Comparison of ENCODE assay signal across 14 cellular contexts in the genomic region with DNA sequence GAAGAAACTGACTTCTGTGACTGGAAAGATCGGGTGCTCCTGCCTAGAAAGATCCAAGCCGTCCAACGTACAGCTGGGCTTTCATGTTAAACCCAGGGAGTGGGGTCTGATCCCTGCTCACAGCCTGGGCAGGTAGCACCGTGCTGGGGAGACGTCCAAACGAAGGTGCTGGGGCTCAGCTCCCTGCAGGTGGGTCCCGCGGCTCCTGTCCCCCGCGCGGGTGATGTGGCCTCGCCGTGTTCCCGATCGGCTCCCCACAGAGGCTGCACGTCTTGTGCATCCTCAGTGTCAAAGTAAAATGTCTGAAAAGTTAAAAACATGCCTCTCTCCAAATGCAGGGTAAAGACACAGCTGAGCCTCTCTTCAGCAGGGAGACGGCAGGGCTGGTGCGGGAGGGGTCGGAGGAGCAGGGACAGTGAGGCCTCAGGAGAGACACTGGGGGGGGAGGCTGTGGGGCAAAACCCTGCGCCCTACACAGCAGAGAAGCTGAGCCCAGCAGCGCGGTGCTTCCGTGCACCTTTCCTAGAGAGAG. TPM values are rescaled to one million over a fixed set of nuclear protein-coding genes. Genes with fewer than 3 reads are reported as not detected.
DNase-seq lines count a peak whose midpoint lies in the region; ATAC-seq, FAIRE-seq and TF ChIP-seq lines count a peak whose summit lies in the region.
"Had no signal": no experiment of that assay in that cellular context is flagged by ENCODE, and none has a peak within 500 bp of the region (broad histone marks: within the 10 kb centered on the region; RNA-seq: fewer than 3 reads in every experiment).

No MANE protein-coding gene starts in this region.

- H3K14ac ChIP-seq in H1 (ENCODE audit: insufficient read length), result no peak overlapping the region

- FAIRE-seq in H1 (lab: Jason Lieb, UNC), result no peak
- FAIRE-seq: HepG2 had no signal

- H3K56ac ChIP-seq in H1 (replicated peaks; ENCODE audit: insufficient read length, low read depth, low read length), result no peak overlapping the region

- H3K9me3 Mint-ChIP-seq in activated naive CD4-positive, alpha-beta T cell treated with anti-CD3 and anti-CD28 coated beads, Interleukin-2, amount 50 U/mL, for 24 hours, result no peaks in the 10 kb centered on the region
- H3K9me3 Mint-ChIP-seq in osteocyte (ENCODE audit: unreplicated experiment), result peaks cover 7% of the 10 kb centered on the region

- H3K36me3 ChIP-seq in H1 (ENCODE audit: control insufficient read depth in 2 of 4, insufficient read depth in 4 of 4, low read length in 3 of 4), result no peaks in the 10 kb centered on the region
- no peaks in the 10 kb centered on the region for H3K36me3 ChIP-seq in upper lobe of left lung

- 91% methylated on average over 23 of the region's 23 CpGs; no CpG with 5 or more reads in 1 of the 2 experiments for WGBS in H1 (ENCODE audit: extremely low coverage in 1 of 2, insufficient coverage in 1 of 2, insufficient read length in 1 of 2, insufficient replicate concordance in 2 of 2, low coverage in 1 of 2, low lambda C conversion rate in 2 of 2, missing lambda C conversion rate in 1 of 2), 2 experiments
- WGBS in upper lobe of left lung, 2 donors, result 75 to 83% methylated on average over 10 to 23 of the region's 23 CpGs

- H4K20me1 ChIP-seq in H1 (replicated peaks in 1 of 2; ENCODE audit: control insufficient read depth in 1 of 2, insufficient read depth in 2 of 2, low read length in 2 of 2), result no peaks in the 10 kb centered on the region

- 0 out of 2 replicates have a peak overlapping the region, but pooled peaks have one; percentile 6 for H3K27ac ChIP-seq in H1 (ENCODE audit: low read depth, low read length)
- H3K27ac ChIP-seq in upper lobe of left lung, result peak overlapping the region; percentile 66 to 76 (median 72)

- TF ChIP-seq CTCF in H1 (IDR thresholded peaks at IDR 0.05; ENCODE audit: control extremely low read depth in 1 of 3, insufficient read depth in 1 of 3, low read depth in 1 of 3, low read length in 3 of 3) (no peak), osteocyte (IDR thresholded peaks at IDR 0.05) (no peak), upper lobe of left lung (IDR thresholded peaks at IDR 0.05) (no peak)

- TF ChIP-seq EP300 in H1 (IDR thresholded peaks at IDR 0.05; ENCODE audit: borderline replicate concordance in 1 of 2, low read depth in 2 of 2, low read length in 2 of 2), result no peak
- no peak for TF ChIP-seq EP300 in upper lobe of left lung (IDR thresholded peaks at IDR 0.05)

- H4K5ac ChIP-seq in H1 (ENCODE audit: insufficient read length, low read depth, low read length), result no peak overlapping the region

- H3K4me1 ChIP-seq in H1 (replicated peaks in 1 of 4; ENCODE audit: control insufficient read depth in 3 of 4, insufficient read depth in 4 of 4, low read length in 3 of 4) (peaks cover 0 to 3% (median 2%) of the 10 kb centered on the region in 4 experiments; a peak in 4 of 7 replicates), upper lobe of left lung (peaks cover 0 to 12% (median 8%) of the 10 kb centered on the region in 4 donors)

- no peak overlapping the region for H3K4ac ChIP-seq in H1 (replicated peaks; ENCODE audit: insufficient read length, low read depth, low read length)

- no peak overlapping the region for H2AFZ ChIP-seq in H1 (ENCODE audit: low read length)

- H2AK5ac ChIP-seq in H1 (ENCODE audit: low read depth, low read length), result no peak overlapping the region

- H3K4me2 ChIP-seq in H1 (ENCODE audit: insufficient read depth in 1 of 2, low read depth in 2 of 2, low read length in 2 of 2), result no peak overlapping the region; a peak in 1 of 4 replicates

- H3K4me3 ChIP-seq in H1 (ENCODE audit: extremely low read depth in 1 of 4, insufficient read depth in 2 of 4, low read depth in 3 of 4, low read length in 4 of 4) (no peak overlapping the region), upper lobe of left lung (no peak overlapping the region)

- H2BK5ac ChIP-seq in H1 (ENCODE audit: low read depth, low read length), result no peak overlapping the region

- H3K23ac ChIP-seq in H1 (ENCODE audit: insufficient read length), result no peak overlapping the region

- peak overlapping the region; percentile 83; the same call in 1 of the 2 replicates for H2BK20ac ChIP-seq in H1 (ENCODE audit: low read length)

- CTCF ChIA-PET in H1 (lab: Charles Lee; ENCODE audit: partially characterized antibody), result interaction anchor here (0.5 to 1.0 kb wide), 3 partner anchors 12 to 463 kb away, joined by 3 to 5 read pairs (median 3); no protein-coding TSS in a partner anchor

- no peaks in the 10 kb centered on the region for H3K79me2 ChIP-seq in H1 (ENCODE audit: control insufficient read depth in 1 of 2, insufficient read depth in 2 of 2, low read length in 2 of 2)

- H3K27me3 ChIP-seq in H1 (replicated peaks in 1 of 4; ENCODE audit: control insufficient read depth in 3 of 4, extremely low read depth in 1 of 4, insufficient read depth in 3 of 4, low read length in 3 of 4), result no peaks in the 10 kb centered on the region
- H3K27me3 ChIP-seq in upper lobe of left lung, result peaks cover 0 to 13% (median 0%) of the 10 kb centered on the region in 4 donors

- no peaks in the 10 kb centered on the region for H3K79me1 ChIP-seq in H1 (ENCODE audit: low read depth, low read length)

- TF ChIP-seq POLR2A in H1 (IDR thresholded peaks at IDR 0.05; ENCODE audit: control extremely low read depth in 1 of 2, low read depth in 2 of 2, low read length in 2 of 2) (no peak), upper lobe of left lung (IDR thresholded peaks at IDR 0.05) (no peak)

- no peak overlapping the region; the same call in 1 of the 2 replicates for H2BK15ac ChIP-seq in H1 (ENCODE audit: low read length)

- H4K8ac ChIP-seq in H1 (ENCODE audit: extremely low read depth, insufficient read depth, low read length), result peak overlapping the region; percentile 43; the same call in 1 of the 2 replicates

- POLR2A ChIA-PET in H1 (lab: Charles Lee; ENCODE audit: partially characterized antibody), result no interaction called here

- H3K9ac ChIP-seq in H1 (replicated peaks in 1 of 4; ENCODE audit: extremely low read depth in 1 of 4, low read depth in 3 of 4, low read length in 3 of 4), result no peak overlapping the region

- H3K27me3 Mint-ChIP-seq in activated naive CD4-positive, alpha-beta T cell treated with anti-CD3 and anti-CD28 coated beads, Interleukin-2, amount 50 U/mL, for 24 hours, result peaks cover 27% of the 10 kb centered on the region
- no peaks in the 10 kb centered on the region for H3K27me3 Mint-ChIP-seq in osteocyte (ENCODE audit: unreplicated experiment)

- H3K4me3 Mint-ChIP-seq in activated naive CD4-positive, alpha-beta T cell treated with anti-CD3 and anti-CD28 coated beads, Interleukin-2, amount 50 U/mL, for 24 hours, result peak overlapping the region; percentile 68
- H3K4me3 Mint-ChIP-seq in osteocyte (ENCODE audit: unreplicated experiment), result no peak overlapping the region
- H3K4me3 Mint-ChIP-seq: activated B cell treated with CpG ODN at 0.5 μM for 24 hours had no signal

- no peaks in the 10 kb centered on the region for H3K36me3 Mint-ChIP-seq in activated naive CD4-positive, alpha-beta T cell treated with anti-CD3 and anti-CD28 coated beads, Interleukin-2, amount 50 U/mL, for 24 hours
- H3K36me3 Mint-ChIP-seq in osteocyte (ENCODE audit: unreplicated experiment), result no peaks in the 10 kb centered on the region

- ATAC-seq in upper lobe of left lung (ENCODE audit: low FRiP score in 2 of 2) (no peak), GM18909 (IDR thresholded peaks at IDR 0.05; ENCODE audit: poor library complexity, unreplicated experiment) (no peak)
- ATAC-seq: HepG2 had no signal

- H2BK12ac ChIP-seq in H1 (ENCODE audit: low read depth, low read length), result peak overlapping the region; percentile 62; the same call in 1 of the 2 replicates

- H4K91ac ChIP-seq in H1 (replicated peaks; ENCODE audit: insufficient read length, low read length), result no peak overlapping the region

- H3K27ac Mint-ChIP-seq in activated naive CD4-positive, alpha-beta T cell treated with anti-CD3 and anti-CD28 coated beads, Interleukin-2, amount 50 U/mL, for 24 hours, result peak overlapping the region; percentile 68
- H3K27ac Mint-ChIP-seq in osteocyte (ENCODE audit: unreplicated experiment), result peak overlapping the region; percentile 97
- H3K27ac Mint-ChIP-seq: activated B cell treated with CpG ODN at 0.5 μM for 24 hours had no signal

- no peak overlapping the region for H2BK120ac ChIP-seq in H1 (replicated peaks; ENCODE audit: low read depth, low read length)

- DNase-seq in activated naive CD4-positive, alpha-beta T cell treated with anti-CD3 and anti-CD28 coated beads, Interleukin-2, amount 50 U/mL, for 16 hours, result no peak
- DNase-seq in H1 (ENCODE audit: low read depth in 1 of 2, low spot score in 2 of 2) (no peak), osteocyte (ENCODE audit: extremely low spot score, unreplicated experiment) (peak; percentile 78), upper lobe of left lung (no peak), OCI-M1 (lab: John Stamatoyannopoulos, UW) (no peak)
- DNase-seq in activated CD4-positive, CD25-positive, alpha-beta regulatory T cell (lab: John Stamatoyannopoulos, UW), result no peak
- DNase-seq: activated B cell treated with CpG ODN at 0.5 μM for 24 hours, DMS 273 treated with DMSO at 0.1 percent for 48 hours, HCEC 1CT, NCI-H146, NCI-H774 had no signal

- no peak overlapping the region for H3K18ac ChIP-seq in H1 (ENCODE audit: extremely low read depth, low read length)

- no peaks in the 10 kb centered on the region for H3K23me2 ChIP-seq in H1 (ENCODE audit: low read depth, low read length)

- H3K9me3 ChIP-seq in H1 (ENCODE audit: insufficient read depth in 2 of 2, low read depth in 1 of 2, low read length in 1 of 2) (peaks cover 23 to 29% of the 10 kb centered on the region in 2 experiments), upper lobe of left lung (peaks cover 0 to 1% (median 0%) of the 10 kb centered on the region in 4 donors)

- TF ChIP-seq RAD21 in H1 (IDR thresholded peaks at IDR 0.05 in 1 of 2, conservative IDR thresholded peaks at IDR 0.05 in 1 of 2; ENCODE audit: low read depth in 2 of 2, low read length in 2 of 2), result no peak

- H3K4me1 Mint-ChIP-seq in activated naive CD4-positive, alpha-beta T cell treated with anti-CD3 and anti-CD28 coated beads, Interleukin-2, amount 50 U/mL, for 24 hours, result peaks cover 25% of the 10 kb centered on the region
- H3K4me1 Mint-ChIP-seq in osteocyte (ENCODE audit: unreplicated experiment), result peaks cover 63% of the 10 kb centered on the region

TF ChIP-seq in H1, 55 proteins besides CTCF, POLR2A, EP300 and RAD21 (continues in another document):
- TF ChIP-seq BRCA1 (IDR thresholded peaks at IDR 0.05; ENCODE audit: low read depth, low read length), result no peak

RNA-seq across cellular contexts. Expression of gene COL6A2, which starts 40.1 kb away (rescaled TPM):
- total RNA-seq in H1 (2021; fragmentation: NEBNext Ultra II Directional; extraction: Animal tissue kit (Norgen Biotek cat#: 25700)), result 60.6 and 62.7 TPM in 2 replicates
- 60.1 and 79.2 TPM in 2 replicates for polyA plus RNA-seq in H1 (2011; rRNA removed)
- 60.4 TPM for polyA plus RNA-seq in H1 (2011; cell fraction: cytosol; rRNA removed)
- 219 TPM for polyA plus RNA-seq in H1 (2011; cell fraction: nucleus; rRNA removed)
- polyA plus RNA-seq in H1 (2012, experiment 1 of 2), result 38.8 to 78.4 TPM (median 69.6 TPM) in 4 replicates
- 41.6 TPM for polyA plus RNA-seq in H1 (2012, experiment 2 of 2)
- 99.7 TPM for polyA plus RNA-seq in H1 (2013, experiment 1 of 2)
- polyA plus RNA-seq in H1 (2013, experiment 2 of 2), result 84.9 TPM
- 14.9 and 16.7 TPM in 2 replicates for polyA minus RNA-seq in H1 (2011; rRNA and poly(A)+ RNA removed)
- polyA minus RNA-seq in H1 (2011; cell fraction: cytosol; rRNA and poly(A)+ RNA removed), result 30.5 TPM
- polyA minus RNA-seq in H1 (2011; cell fraction: nucleus; rRNA and poly(A)+ RNA removed), result 40.6 TPM
- total RNA-seq in osteocyte, result 1,821 and 1,951 TPM in 2 replicates
- 100 to 1,000 TPM; 105 to 522 (median 304) TPM for total RNA-seq in upper lobe of left lung
